16 cellular contexts compared by ENCODE assay signal in the genomic region with DNA sequence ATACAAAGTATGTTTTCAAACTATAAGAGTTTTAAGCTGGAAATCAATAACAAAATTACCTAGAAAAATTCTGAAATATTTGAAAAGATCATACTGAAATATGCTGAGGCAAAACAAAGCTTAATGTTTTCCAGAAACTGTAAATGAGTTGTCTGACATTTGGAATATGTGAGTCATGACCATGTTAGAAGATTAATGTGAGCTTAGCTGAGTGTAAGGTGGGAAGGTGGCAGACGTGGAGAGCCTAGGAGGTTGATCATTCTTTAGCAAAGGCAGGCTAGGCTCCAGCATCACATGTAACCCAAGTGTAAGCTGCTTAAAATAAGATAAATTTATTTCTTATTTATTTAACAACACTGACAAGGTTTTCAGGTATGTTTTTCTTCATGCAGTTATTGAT.
DNase-seq lines count a peak whose midpoint lies in the region; FAIRE-seq and TF ChIP-seq lines count a peak whose summit lies in the region.
"Had no signal": no experiment of that assay in that cellular context is flagged by ENCODE, and none has a peak within 500 bp of the region (broad histone marks: within the 10 kb centered on the region; RNA-seq: fewer than 3 reads in every experiment).

No MANE protein-coding gene starts in this region.

- no peaks in the 10 kb centered on the region for H4K20me1 ChIP-seq in astrocyte (ENCODE audit: insufficient read depth, low read length)
- H4K20me1 ChIP-seq: BLaER1 treated with 17β-estradiol and CSF1 and Interleukin-3, amounts not matched to agents 10 nM and 100 nM had no signal

- DNase-seq in M059J (ENCODE audit: low read depth), result peak; percentile 17
- DNase-seq in astrocyte (ENCODE audit: low read depth), result peak; percentile 49
- DNase-seq in fibroblast of the aortic adventitia (ENCODE audit: low read depth), result peak; percentile 5
- peak; percentile 40 for DNase-seq in stromal cell of bone marrow (ENCODE audit: low read depth)
- no peak for DNase-seq in effector CD4-positive, alpha-beta T cell
- no peak for DNase-seq in HCEC 1CT
- no peak for DNase-seq in stomach
- DNase-seq: DMS 273 treated with DMSO at 0.1 percent for 48 hours, Karpas-422, NCI-H1105 treated with DMSO at 0.1 percent for 48 hours, NCI-H187 treated with DMSO at 0.1 percent for 48 hours, NCI-H446 treated with DMSO at 0.1 percent for 48 hours, NCI-H774, Peyer's patch, SHP77 treated with DMSO at 0.1 percent for 48 hours had no signal

- H3K4me3 Mint-ChIP-seq in astrocyte (ENCODE audit: unreplicated experiment), result no peak overlapping the region

- H2AFZ ChIP-seq in astrocyte (ENCODE audit: low read depth, low read length), result no peak overlapping the region

- H3K9ac ChIP-seq in astrocyte (ENCODE audit: low read length), result no peak overlapping the region
- H3K9ac ChIP-seq: BLaER1 treated with 17β-estradiol and CSF1 and Interleukin-3, amounts not matched to agents 10 nM and 100 nM had no signal

- H3K4me3 ChIP-seq in astrocyte (ENCODE audit: insufficient read depth, low read depth, low read length) (no peak overlapping the region), fibroblast of the aortic adventitia (ENCODE audit: low read depth, low read length) (no peak overlapping the region), stomach (no peak overlapping the region)
- H3K4me3 ChIP-seq: BLaER1 treated with 17β-estradiol and CSF1 and Interleukin-3, amounts not matched to agents 10 nM and 100 nM; Peyer's patch had no signal

- no peaks in the 10 kb centered on the region for H3K9me3 Mint-ChIP-seq in astrocyte (ENCODE audit: unreplicated experiment)

- no peaks in the 10 kb centered on the region for H3K27me3 Mint-ChIP-seq in astrocyte (ENCODE audit: low read depth, unreplicated experiment)

- peaks cover 1% of the 10 kb centered on the region for H3K4me1 Mint-ChIP-seq in astrocyte (ENCODE audit: low read depth, unreplicated experiment)

- no peak overlapping the region for H3K27ac Mint-ChIP-seq in astrocyte (ENCODE audit: unreplicated experiment)

- H3K9me3 ChIP-seq in astrocyte (ENCODE audit: insufficient read depth, low read depth, low read length) (no peaks in the 10 kb centered on the region), stomach (peaks cover 0 to 7% (median 5%) of the 10 kb centered on the region in 4 donors)
- H3K9me3 ChIP-seq: BLaER1 treated with 17β-estradiol and CSF1 and Interleukin-3, amounts not matched to agents 10 nM and 100 nM; Peyer's patch had no signal

- no peaks in the 10 kb centered on the region for H3K4me1 ChIP-seq in astrocyte (ENCODE audit: insufficient read depth, low read length)
- H3K4me1 ChIP-seq in stomach, result no peaks in the 10 kb centered on the region
- H3K4me1 ChIP-seq: BLaER1 treated with 17β-estradiol and CSF1 and Interleukin-3, amounts not matched to agents 10 nM and 100 nM; Peyer's patch had no signal

- H3K36me3 ChIP-seq in astrocyte (ENCODE audit: insufficient read depth, low read length), result no peaks in the 10 kb centered on the region
- no peaks in the 10 kb centered on the region for H3K36me3 ChIP-seq in stomach
- H3K36me3 ChIP-seq: BLaER1 treated with 17β-estradiol and CSF1 and Interleukin-3, amounts not matched to agents 10 nM and 100 nM; Peyer's patch had no signal

- no peak for TF ChIP-seq EP300 in stomach (IDR thresholded peaks at IDR 0.05)

- no peaks in the 10 kb centered on the region for H3K36me3 Mint-ChIP-seq in astrocyte (ENCODE audit: low read depth, unreplicated experiment)

- H3K27me3 ChIP-seq in astrocyte (ENCODE audit: insufficient read depth, low read length) (no peaks in the 10 kb centered on the region), stomach (no peaks in the 10 kb centered on the region)
- H3K27me3 ChIP-seq: BLaER1 treated with 17β-estradiol and CSF1 and Interleukin-3, amounts not matched to agents 10 nM and 100 nM; Peyer's patch had no signal

- no peaks in the 10 kb centered on the region for H3K79me2 ChIP-seq in astrocyte (ENCODE audit: insufficient read depth, low read length)

- 6 to 28% (median 11%) methylated on average over 1 of the region's 1 CpG for WGBS in stomach, 5 donors

- H3K27ac ChIP-seq in astrocyte (ENCODE audit: low read depth, low read length) (no peak overlapping the region), stomach (no peak overlapping the region)
- H3K27ac ChIP-seq: BLaER1 treated with 17β-estradiol and CSF1 and Interleukin-3, amounts not matched to agents 10 nM and 100 nM; Peyer's patch had no signal

- TF ChIP-seq CTCF in astrocyte (IDR thresholded peaks at IDR 0.05; ENCODE audit: insufficient read depth, low read depth, low read length) (no peak), fibroblast of the aortic adventitia (IDR thresholded peaks at IDR 0.05; ENCODE audit: insufficient read depth, low read length) (no peak), stomach (IDR thresholded peaks at IDR 0.05) (no peak)

- TF ChIP-seq POLR2A in stomach (IDR thresholded peaks at IDR 0.05), result no peak

- no peak overlapping the region for H3K4me2 ChIP-seq in astrocyte (ENCODE audit: low read length)
- H3K4me2 ChIP-seq: BLaER1 treated with 17β-estradiol and CSF1 and Interleukin-3, amounts not matched to agents 10 nM and 100 nM had no signal

- FAIRE-seq in astrocyte (lab: Jason Lieb, UNC), result no peak

- intact Hi-C loops in stomach (cut with DNase I; ENCODE audit: low total_unique reads), result no loop called here

Comparison
In these comparisons a context has a peak if more than half of its experiments do, and no peak if none do; other contexts are left out.
1. DNase-seq: peak in M059J (single experiment), astrocyte (single experiment), fibroblast of the aortic adventitia (single experiment) and stromal cell of bone marrow (single experiment); none in effector CD4-positive, alpha-beta T cell (single experiment), HCEC 1CT (single experiment) and stomach (single experiment).